Comparison of ENCODE assay signal across 9 cellular contexts in genomic region chr6:87742106-87742505, GRCh38.
DNase-seq lines count a peak whose midpoint lies in the region; ATAC-seq, FAIRE-seq and TF ChIP-seq lines count a peak whose summit lies in the region.
"Had no signal": no experiment of that assay in that cellular context is flagged by ENCODE, and none has a peak within 500 bp of the region (broad histone marks: within the 10 kb centered on the region; RNA-seq: fewer than 3 reads in every experiment).

No MANE protein-coding gene starts in this region.

- no peak overlapping the region for H3K4me3 ChIP-seq in neutrophil (ENCODE audit: low read depth in 1 of 2, low read length in 1 of 2)
- H3K4me3 ChIP-seq: stomach had no signal

- TF ChIP-seq CTCF in neutrophil (IDR thresholded peaks at IDR 0.05), result peak; percentile 12

- DNase-seq in GM18507 (ENCODE audit: extremely low spot score, insufficient read length, low read depth) (no peak), SIG-M5 treated with dmso at 0.1 percent for 504 hours (lab: John Stamatoyannopoulos, UW; ENCODE audit: unreplicated experiment) (no peak), NCI-H748 treated with DMSO at 0.1 percent for 48 hours (lab: John Stamatoyannopoulos, UW) (no peak), RCC 7860 (ENCODE audit: low spot score) (no peak)
- peak; percentile 5 to 22 for DNase-seq in activated CD4-positive, alpha-beta T cell treated with anti-CD3 and anti-CD28 coated beads for 4 hours
- DNase-seq: stomach had no signal

- ATAC-seq in HG03095 (IDR thresholded peaks at IDR 0.05; ENCODE audit: unreplicated experiment) (peak; percentile 53), GM18498 (IDR thresholded peaks at IDR 0.05; ENCODE audit: unreplicated experiment) (no peak)

- no peaks in the 10 kb centered on the region for H3K36me3 ChIP-seq in neutrophil
- H3K36me3 ChIP-seq: stomach had no signal

- H3K27me3 ChIP-seq in neutrophil, result no peaks in the 10 kb centered on the region
- H3K27me3 ChIP-seq: stomach had no signal

- H3K27ac ChIP-seq in neutrophil, result peak overlapping the region; percentile 77
- H3K27ac ChIP-seq: stomach had no signal

- peaks cover 13 to 18% of the 10 kb centered on the region in 2 experiments for H3K4me1 ChIP-seq in neutrophil (ENCODE audit: control insufficient read depth in 1 of 2, insufficient read depth in 1 of 2, low read depth in 1 of 2, low read length in 1 of 2)
- H3K4me1 ChIP-seq: stomach had no signal

- FAIRE-seq in GM18507 (lab: Jason Lieb, UNC), result peak; percentile 65
- no peak for FAIRE-seq in RCC 7860 (lab: Jason Lieb, UNC)

- no peaks in the 10 kb centered on the region for H3K9me3 ChIP-seq in neutrophil
- H3K9me3 ChIP-seq: stomach had no signal

Comparison
In these comparisons a context has a peak if more than half of its experiments do, and no peak if none do; other contexts are left out.
1. DNase-seq: peak in activated CD4-positive, alpha-beta T cell treated with anti-CD3 and anti-CD28 coated beads for 4 hours (2 of 2); none in GM18507 (single experiment), SIG-M5 treated with dmso at 0.1 percent for 504 hours (single experiment), NCI-H748 treated with DMSO at 0.1 percent for 48 hours (single experiment) and RCC 7860 (single experiment).